In genomic region chr1:166544036-166544435, GRCh38 we compare ENCODE assay signal across 11 cellular contexts.
"Had no signal": no experiment of that assay in that cellular context is flagged by ENCODE, and none has a peak within 500 bp of the region (broad histone marks: within the 10 kb centered on the region; RNA-seq: fewer than 3 reads in every experiment).

No MANE protein-coding gene starts in this region.

- H3K4me2 ChIP-seq: GM23338 had no signal

- H3K4me3 ChIP-seq: GM23248, GM23338, HAP-1 had no signal

- H3K4me1 ChIP-seq: HAP-1 had no signal

- FAIRE-seq: H1, H54 had no signal

- DNase-seq: GM23248, GOT3, H7, H9, HCEC 1CT, HFFc6 had no signal

- H3K9me3 ChIP-seq: HAP-1 had no signal

- ATAC-seq: GM23338, HCT116 had no signal

- H3K36me3 ChIP-seq: HAP-1 had no signal

- H3K27ac ChIP-seq: GM23248 had no signal

- H3K9ac ChIP-seq: GM23248 had no signal

- H2AFZ ChIP-seq: GM23248 had no signal
